13 cellular contexts compared by ENCODE assay signal in genomic region chr10:15718495-15719061, GRCh38. TPM values are rescaled to one million over a fixed set of nuclear protein-coding genes. Genes with fewer than 3 reads are reported as not detected.
DNase-seq lines count a peak whose midpoint lies in the region; ATAC-seq, FAIRE-seq and TF ChIP-seq lines count a peak whose summit lies in the region.
"Had no signal": no experiment of that assay in that cellular context is flagged by ENCODE, and none has a peak within 500 bp of the region (broad histone marks: within the 10 kb centered on the region; RNA-seq: fewer than 3 reads in every experiment).

No MANE protein-coding gene starts in this region.

- intact Hi-C loops in kidney (cut with DNase I) = no loop called here
- intact Hi-C loops in spleen (cut with DNase I; ENCODE audit: low total_unique reads) = loop anchor here (5.0 kb wide), 1 partner anchor 136 kb away; no protein-coding TSS in a partner anchor

- H3K4me3 ChIP-seq in HUES6 (ENCODE audit: low read depth, low read length) (peak overlapping the region; percentile 72), coronary artery (peak overlapping the region; percentile 86), kidney (ENCODE audit: low read length in 2 of 2) (peak overlapping the region; percentile 70 to 75), spleen (peak overlapping the region; percentile 50 to 76 (median 54))

- H3K36me3 ChIP-seq in HUES6 (ENCODE audit: control insufficient read depth, insufficient read depth, low read length) (no peaks in the 10 kb centered on the region), kidney (ENCODE audit: control insufficient read depth in 1 of 2, insufficient read depth in 2 of 2, low read length in 2 of 2) (no peaks in the 10 kb centered on the region), spleen (no peaks in the 10 kb centered on the region)

- DNase-seq in coronary artery (ENCODE audit: low spot score) (no peak), kidney (no peak), spleen (no peak), kidney tubule cell (ENCODE audit: low spot score) (no peak)
- no peak for DNase-seq in effector CD4-positive, alpha-beta T cell
- DNase-seq: activated T-cell treated with anti-CD3 and anti-CD28 coated beads, Interleukin-2, amount 50 U/mL, for 24 hours; NCI-H2029 treated with DMSO at 0.1 percent for 48 hours; occipital lobe had no signal

- WGBS in spleen, 5 donors = 9 to 16% (median 12%) methylated on average over 16 to 22 of the region's 22 CpGs

- peaks cover 32% of the 10 kb centered on the region for H3K27me3 ChIP-seq in HUES6 (ENCODE audit: control insufficient read depth, insufficient read depth, low read length)
- H3K27me3 ChIP-seq in spleen (replicated peaks in 1 of 7) = peaks cover 0 to 70% (median 21%) of the 10 kb centered on the region in 7 donors

- H3K27ac ChIP-seq in HUES6 (ENCODE audit: low read depth, low read length) (no peak overlapping the region), coronary artery (peak overlapping the region; percentile 94 to 95), kidney (ENCODE audit: low read depth in 2 of 2, low read length in 2 of 2) (peak overlapping the region in 1 of 2 donors; percentile 53), spleen (peak overlapping the region in 7 of 8 donors; percentile 76 to 90 (median 84))
- H3K27ac ChIP-seq: RWPE1 had no signal

- H3K4me1 ChIP-seq in HUES6 (ENCODE audit: control insufficient read depth, insufficient read depth, low read length) (peaks cover 10% of the 10 kb centered on the region; the same call in 1 of the 2 replicates), kidney (ENCODE audit: control insufficient read depth in 1 of 2, insufficient read depth in 1 of 2, low read depth in 1 of 2, low read length in 2 of 2) (peaks cover 0 to 2% of the 10 kb centered on the region in 2 donors), spleen (peaks cover 3 to 34% (median 12%) of the 10 kb centered on the region in 6 donors)

- no peak overlapping the region for H3K9ac ChIP-seq in HUES6 (ENCODE audit: low read length)
- peak overlapping the region in 1 of 2 donors; percentile 19 for H3K9ac ChIP-seq in kidney (ENCODE audit: low read length in 2 of 2)

- no peak for ATAC-seq in HG03097 (IDR thresholded peaks at IDR 0.05; ENCODE audit: low FRiP score, unreplicated experiment)
- no peak for ATAC-seq in HG02642 (IDR thresholded peaks at IDR 0.05; ENCODE audit: poor library complexity, unreplicated experiment)

- no peaks in the 10 kb centered on the region for H3K9me3 ChIP-seq in HUES6 (ENCODE audit: control insufficient read depth, insufficient read depth, low read depth, low read length)
- no peaks in the 10 kb centered on the region for H3K9me3 ChIP-seq in kidney (ENCODE audit: control insufficient read depth in 1 of 2, low read length in 2 of 2)
- H3K9me3 ChIP-seq in spleen = no peaks in the 10 kb centered on the region

- TF ChIP-seq POLR2A in spleen (IDR thresholded peaks at IDR 0.05) = no peak

- FAIRE-seq in kidney (lab: Jason Lieb, UNC) = no peak

- TF ChIP-seq CTCF in coronary artery (IDR thresholded peaks at IDR 0.05) = no peak
- no peak for TF ChIP-seq CTCF in kidney (IDR thresholded peaks at IDR 0.05; ENCODE audit: borderline replicate concordance, extremely low read depth, insufficient read depth)
- no peak for TF ChIP-seq CTCF in spleen (IDR thresholded peaks at IDR 0.05 in 8 of 11, conservative IDR thresholded peaks at IDR 0.05 in 3 of 11)

RNA-seq across cellular contexts. Expression of gene ITGA8, which starts 1.1 kb away (rescaled TPM):
- total RNA-seq in kidney = 22.1 TPM
- polyA plus RNA-seq in kidney (ENCODE audit: insufficient read depth, low read depth, low replicate concordance) = 10.8 TPM
- total RNA-seq in spleen = 10 to 100 TPM; 18.8 to 60.3 (median 46.2) TPM
- 1 to 10 TPM; 1.7 to 4.9 (median 4.2) TPM for polyA plus RNA-seq in spleen
- total RNA-seq: HT1080 had no signal
